Comparison of ENCODE assay signal across 16 cellular contexts in genomic region chr15:56095406-56095805, GRCh38.
DNase-seq lines count a peak whose midpoint lies in the region; ATAC-seq and TF ChIP-seq lines count a peak whose summit lies in the region.
"Had no signal": no experiment of that assay in that cellular context is flagged by ENCODE, and none has a peak within 500 bp of the region (broad histone marks: within the 10 kb centered on the region; RNA-seq: fewer than 3 reads in every experiment).

No MANE protein-coding gene starts in this region.

- intact Hi-C loops in natural killer cell (cut with micrococcal nuclease), result no loop called here
- intact Hi-C loops in head of caudate nucleus (cut with DNase I), result no loop called here

- no peaks in the 10 kb centered on the region for H3K4me1 Mint-ChIP-seq in natural killer cell
- H3K4me1 Mint-ChIP-seq: B cell, GM23338 had no signal

- H3K4me3 Mint-ChIP-seq in natural killer cell, result no peak overlapping the region
- H3K4me3 Mint-ChIP-seq: B cell; CD4-positive, CD25-positive, alpha-beta regulatory T cell; CD8-positive, alpha-beta T cell; GM23338; HFFc6 had no signal

- no peak for TF ChIP-seq CTCF in natural killer cell (IDR thresholded peaks at IDR 0.05)

- in situ Hi-C loops in G401 (cut with HindIII; ENCODE audit: low sequenced_read_pairs), result no loop called here

- no peaks in the 10 kb centered on the region for H3K27me3 Mint-ChIP-seq in natural killer cell (ENCODE audit: low read depth in 2 of 2)
- H3K27me3 Mint-ChIP-seq: B cell; CD4-positive, CD25-positive, alpha-beta regulatory T cell had no signal

- ATAC-seq in natural killer cell, result no peak
- ATAC-seq: CD8-positive, alpha-beta T cell; GM12878; GM23338 had no signal

- H3K9me3 Mint-ChIP-seq in natural killer cell, result no peaks in the 10 kb centered on the region
- H3K9me3 Mint-ChIP-seq: CD8-positive, alpha-beta T cell; GM23338; HFFc6 had no signal

- DNase-seq in G401 (ENCODE audit: low spot score) (peak; percentile 75), NCI-H226 (peak; percentile 69), cerebellar cortex (ENCODE audit: low spot score) (peak; percentile 67), natural killer cell (no peak), head of caudate nucleus (no peak), T1000 (lab: John Stamatoyannopoulos, UW) (no peak)
- DNase-seq: Caco-2; CD4-positive, CD25-positive, alpha-beta regulatory T cell; CD8-positive, alpha-beta T cell; DMS153; DND-41; GDM1; HFFc6 had no signal

- peaks cover 33% of the 10 kb centered on the region for H3K36me3 Mint-ChIP-seq in natural killer cell

- no peak overlapping the region for H3K27ac Mint-ChIP-seq in natural killer cell
- H3K27ac Mint-ChIP-seq: B cell; CD4-positive, CD25-positive, alpha-beta regulatory T cell; CD8-positive, alpha-beta T cell; GM23338; HFFc6 had no signal

Comparison
In these comparisons a context has a peak if more than half of its experiments do, and no peak if none do; other contexts are left out.
1. DNase-seq: peak in G401 (single experiment), NCI-H226 (single experiment) and cerebellar cortex (single experiment); none in natural killer cell (single experiment), head of caudate nucleus (0 of 42) and T1000 (single experiment).